In the genomic region with DNA sequence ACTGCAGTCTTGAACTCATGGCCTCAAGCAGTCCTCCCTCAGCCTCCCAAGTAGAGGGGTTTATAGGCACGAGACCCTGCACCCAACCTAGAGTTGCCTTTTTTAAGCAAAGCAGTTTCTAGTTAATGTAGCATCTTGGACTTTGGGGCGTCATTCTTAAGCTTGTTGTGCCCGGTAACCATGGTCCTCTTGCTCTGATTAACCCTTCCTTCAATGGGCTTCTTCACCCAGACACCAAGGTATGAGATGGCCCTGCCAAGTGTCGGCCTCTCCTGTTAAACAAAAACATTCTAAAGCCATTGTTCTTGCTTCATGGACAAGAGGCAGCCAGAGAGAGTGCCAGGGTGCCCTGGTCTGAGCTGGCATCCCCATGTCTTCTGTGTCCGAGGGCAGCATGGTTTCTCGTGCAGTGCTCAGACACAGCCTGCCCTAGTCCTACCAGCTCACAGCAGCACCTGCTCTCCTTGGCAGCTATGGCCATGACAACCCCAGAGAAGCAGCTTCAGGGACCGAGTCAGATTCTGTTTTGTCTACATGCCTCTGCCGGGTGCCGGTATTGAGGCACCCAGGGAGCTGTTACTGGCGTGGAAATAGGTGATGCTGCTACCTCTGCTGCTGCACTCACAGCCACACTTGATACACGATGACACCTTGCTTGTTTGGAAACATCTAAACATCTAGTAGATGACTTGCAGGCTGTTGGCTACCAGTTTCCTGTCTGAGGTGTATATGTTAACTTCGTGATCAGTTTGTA, we compare ENCODE assay signal across 1 cellular context.
TF ChIP-seq lines count a peak whose summit lies in the region.

No MANE protein-coding gene starts in this region.

TF ChIP-seq in HEK293, 187 proteins besides CTCF, POLR2A, EP300 and RAD21:
- TF ChIP-seq ZBTB48 (tag by site-specific recombination; IDR thresholded peaks at IDR 0.05) (peak; percentile 41; the same call in 1 of the 2 replicates), GLI4 (tag by site-specific recombination; IDR thresholded peaks at IDR 0.05) (no peak), ZNF133 (tag by site-specific recombination; IDR thresholded peaks at IDR 0.05) (no peak), BCL11A (tag by site-specific recombination; IDR thresholded peaks at IDR 0.05; ENCODE audit: low read depth) (no peak), ZNF274 (IDR thresholded peaks at IDR 0.05; ENCODE audit: low read length) (no peak), ZNF274 (tag by site-specific recombination; IDR thresholded peaks at IDR 0.05; ENCODE audit: borderline replicate concordance) (no peak), ZBTB8A (tag by site-specific recombination; IDR thresholded peaks at IDR 0.05) (no peak), KLF9 (tag by site-specific recombination; IDR thresholded peaks at IDR 0.05; ENCODE audit: low read depth) (0 out of 2 replicates have a peak, but pooled peaks have one; percentile 13), TCF7L2 (IDR thresholded peaks at IDR 0.05; ENCODE audit: borderline replicate concordance, low read depth, low read length) (no peak), ZNF394 (tag by site-specific recombination; IDR thresholded peaks at IDR 0.05; ENCODE audit: borderline replicate concordance) (0 out of 2 replicates have a peak, but pooled peaks have one; percentile 2), OSR2 (tag by site-specific recombination; IDR thresholded peaks at IDR 0.05) (peak; percentile 90), ZNF169 (tag by site-specific recombination; IDR thresholded peaks at IDR 0.05) (no peak), IKZF3 (tag by site-specific recombination; IDR thresholded peaks at IDR 0.05) (no peak), ZNF488 (tag by site-specific recombination; IDR thresholded peaks at IDR 0.05) (no peak), PRDM1 (tag by site-specific recombination; IDR thresholded peaks at IDR 0.05) (no peak), ZNF341 (tag by site-specific recombination; IDR thresholded peaks at IDR 0.05; ENCODE audit: low read depth) (no peak), ZNF660 (tag by site-specific recombination; IDR thresholded peaks at IDR 0.05) (0 out of 2 replicates have a peak, but pooled peaks have one; percentile 11), SCRT1 (tag by site-specific recombination; IDR thresholded peaks at IDR 0.05; ENCODE audit: borderline replicate concordance) (no peak), ZNF670 (tag by site-specific recombination; IDR thresholded peaks at IDR 0.05; ENCODE audit: low read depth) (no peak), ZNF677 (tag by site-specific recombination; IDR thresholded peaks at IDR 0.05) (no peak), ZNF521 (tag by site-specific recombination; IDR thresholded peaks at IDR 0.05) (no peak), ZNF768 (tag by site-specific recombination; IDR thresholded peaks at IDR 0.05) (no peak), ZNF10 (tag by site-specific recombination; IDR thresholded peaks at IDR 0.05) (peak; percentile 30; the same call in 1 of the 2 replicates)
- TF ChIP-seq, protein P1, sequence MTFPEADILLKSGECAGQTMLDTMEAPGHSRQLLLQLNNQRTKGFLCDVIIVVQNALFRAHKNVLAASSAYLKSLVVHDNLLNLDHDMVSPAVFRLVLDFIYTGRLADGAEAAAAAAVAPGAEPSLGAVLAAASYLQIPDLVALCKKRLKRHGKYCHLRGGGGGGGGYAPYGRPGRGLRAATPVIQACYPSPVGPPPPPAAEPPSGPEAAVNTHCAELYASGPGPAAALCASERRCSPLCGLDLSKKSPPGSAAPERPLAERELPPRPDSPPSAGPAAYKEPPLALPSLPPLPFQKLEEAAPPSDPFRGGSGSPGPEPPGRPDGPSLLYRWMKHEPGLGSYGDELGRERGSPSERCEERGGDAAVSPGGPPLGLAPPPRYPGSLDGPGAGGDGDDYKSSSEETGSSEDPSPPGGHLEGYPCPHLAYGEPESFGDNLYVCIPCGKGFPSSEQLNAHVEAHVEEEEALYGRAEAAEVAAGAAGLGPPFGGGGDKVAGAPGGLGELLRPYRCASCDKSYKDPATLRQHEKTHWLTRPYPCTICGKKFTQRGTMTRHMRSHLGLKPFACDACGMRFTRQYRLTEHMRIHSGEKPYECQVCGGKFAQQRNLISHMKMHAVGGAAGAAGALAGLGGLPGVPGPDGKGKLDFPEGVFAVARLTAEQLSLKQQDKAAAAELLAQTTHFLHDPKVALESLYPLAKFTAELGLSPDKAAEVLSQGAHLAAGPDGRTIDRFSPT (tag by site-specific recombination; IDR thresholded peaks at IDR 0.05): peak; percentile 36; the same call in 1 of the 2 replicates
- TF ChIP-seq, protein P2, sequence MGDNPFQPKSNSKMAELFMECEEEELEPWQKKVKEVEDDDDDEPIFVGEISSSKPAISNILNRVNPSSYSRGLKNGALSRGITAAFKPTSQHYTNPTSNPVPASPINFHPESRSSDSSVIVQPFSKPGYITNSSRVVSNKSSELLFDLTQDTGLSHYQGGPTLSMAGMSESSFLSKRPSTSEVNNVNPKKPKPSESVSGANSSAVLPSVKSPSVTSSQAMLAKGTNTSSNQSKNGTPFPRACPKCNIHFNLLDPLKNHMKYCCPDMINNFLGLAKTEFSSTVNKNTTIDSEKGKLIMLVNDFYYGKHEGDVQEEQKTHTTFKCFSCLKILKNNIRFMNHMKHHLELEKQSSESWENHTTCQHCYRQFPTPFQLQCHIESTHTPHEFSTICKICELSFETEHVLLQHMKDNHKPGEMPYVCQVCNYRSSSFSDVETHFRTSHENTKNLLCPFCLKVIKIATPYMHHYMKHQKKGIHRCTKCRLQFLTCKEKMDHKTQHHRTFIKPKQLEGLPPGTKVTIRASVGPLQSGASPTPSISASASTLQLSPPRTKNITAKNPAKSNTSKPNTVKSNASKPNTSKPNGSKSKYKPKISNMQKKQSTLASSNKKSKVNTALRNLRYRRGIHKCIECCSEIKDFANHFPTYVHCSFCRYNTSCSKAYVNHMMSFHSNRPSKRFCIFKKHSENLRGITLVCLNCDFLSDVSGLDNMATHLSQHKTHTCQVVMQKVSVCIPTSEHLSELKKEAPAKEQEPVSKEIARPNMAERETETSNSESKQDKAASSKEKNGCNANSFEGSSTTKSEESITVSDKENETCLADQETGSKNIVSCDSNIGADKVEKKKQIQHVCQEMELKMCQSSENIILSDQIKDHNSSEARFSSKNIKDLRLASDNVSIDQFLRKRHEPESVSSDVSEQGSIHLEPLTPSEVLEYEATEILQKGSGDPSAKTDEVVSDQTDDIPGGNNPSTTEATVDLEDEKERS (tag by site-specific recombination; IDR thresholded peaks at IDR 0.05): no peak
- TF ChIP-seq, protein P3, sequence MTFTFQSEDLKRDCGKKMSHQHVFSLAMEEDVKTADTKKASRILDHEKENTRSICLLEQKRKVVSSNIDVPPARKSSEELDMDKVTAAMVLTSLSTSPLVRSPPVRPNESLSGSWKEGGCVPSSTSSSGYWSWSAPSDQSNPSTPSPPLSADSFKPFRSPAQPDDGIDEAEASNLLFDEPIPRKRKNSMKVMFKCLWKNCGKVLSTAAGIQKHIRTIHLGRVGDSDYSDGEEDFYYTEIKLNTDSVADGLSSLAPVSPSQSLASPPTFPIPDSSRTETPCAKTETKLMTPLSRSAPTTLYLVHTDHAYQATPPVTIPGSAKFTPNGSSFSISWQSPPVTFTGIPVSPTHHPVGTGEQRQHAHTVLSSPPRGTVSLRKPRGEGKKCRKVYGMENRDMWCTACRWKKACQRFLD (tag by site-specific recombination; IDR thresholded peaks at IDR 0.05): no peak
